1 cellular context compared by ENCODE assay signal in genomic region chr16:56930516-56931252, GRCh38.
TF ChIP-seq lines count a peak whose summit lies in the region.

No MANE protein-coding gene starts in this region.

TF ChIP-seq in HepG2, 621 proteins besides CTCF, POLR2A, EP300 and RAD21 (continues in another document):
- TF ChIP-seq ZBTB37 (CRISPR knock-in tag; IDR thresholded peaks at IDR 0.05), result no peak
- no peak for TF ChIP-seq ZNF24 (IDR thresholded peaks at IDR 0.05)
- no peak for TF ChIP-seq REXO4 (CRISPR knock-in tag; IDR thresholded peaks at IDR 0.05; ENCODE audit: borderline replicate concordance)
- no peak for TF ChIP-seq XBP1 (CRISPR knock-in tag; IDR thresholded peaks at IDR 0.05)
- TF ChIP-seq ZNF605 (CRISPR knock-in tag; IDR thresholded peaks at IDR 0.05), result no peak
- no peak for TF ChIP-seq BHLHE40 (IDR thresholded peaks at IDR 0.05; ENCODE audit: low read length)
- TF ChIP-seq CREB1 (IDR thresholded peaks at IDR 0.05), result no peak
- TF ChIP-seq CREB1 (CRISPR knock-in tag; IDR thresholded peaks at IDR 0.05), result no peak
- TF ChIP-seq NBN (conservative IDR thresholded peaks at IDR 0.05), result no peak
- TF ChIP-seq ERF (CRISPR knock-in tag; IDR thresholded peaks at IDR 0.05), result no peak
- 0 out of 2 replicates have a peak, but pooled peaks have one; percentile 34 for TF ChIP-seq MTERF4 (CRISPR knock-in tag; IDR thresholded peaks at IDR 0.05)
- TF ChIP-seq THYN1 (CRISPR knock-in tag; IDR thresholded peaks at IDR 0.05; ENCODE audit: borderline replicate concordance, low read depth), result no peak
- no peak for TF ChIP-seq RORA (CRISPR knock-in tag; IDR thresholded peaks at IDR 0.05)
- no peak for TF ChIP-seq NAIF1 (CRISPR knock-in tag; IDR thresholded peaks at IDR 0.05; ENCODE audit: borderline replicate concordance)
- TF ChIP-seq NCOA5 (CRISPR knock-in tag; IDR thresholded peaks at IDR 0.05), result no peak
- TF ChIP-seq ZNF546 (CRISPR knock-in tag; conservative IDR thresholded peaks at IDR 0.05), result no peak
- TF ChIP-seq ZNF740 (CRISPR knock-in tag; IDR thresholded peaks at IDR 0.05), result no peak
- no peak for TF ChIP-seq GABPA (IDR thresholded peaks at IDR 0.05; ENCODE audit: low read depth, low read length)
- no peak for TF ChIP-seq GABPA (CRISPR knock-in tag; IDR thresholded peaks at IDR 0.05; ENCODE audit: low read depth)
- TF ChIP-seq ZNF318 (CRISPR knock-in tag; IDR thresholded peaks at IDR 0.05), result 0 out of 2 replicates have a peak, but pooled peaks have one; percentile 20
- no peak for TF ChIP-seq CHCHD3 (CRISPR knock-in tag; IDR thresholded peaks at IDR 0.05)
- TF ChIP-seq GMEB1 (CRISPR knock-in tag; IDR thresholded peaks at IDR 0.05; ENCODE audit: borderline replicate concordance), result no peak
- no peak for TF ChIP-seq ZNF432 (CRISPR knock-in tag; IDR thresholded peaks at IDR 0.05; ENCODE audit: borderline replicate concordance)
- no peak for TF ChIP-seq ZBTB42 (CRISPR knock-in tag; IDR thresholded peaks at IDR 0.05)
- no peak for TF ChIP-seq ZNF354B (CRISPR knock-in tag; IDR thresholded peaks at IDR 0.05)
- TF ChIP-seq ZMYM2 (CRISPR knock-in tag; IDR thresholded peaks at IDR 0.05), result no peak
- peak; percentile 59; the same call in 1 of the 2 replicates for TF ChIP-seq MTA1 (CRISPR knock-in tag; IDR thresholded peaks at IDR 0.05; ENCODE audit: borderline replicate concordance)
- no peak for TF ChIP-seq ZHX2 (IDR thresholded peaks at IDR 0.05; ENCODE audit: low read depth)
- TF ChIP-seq ZHX2 (CRISPR knock-in tag; IDR thresholded peaks at IDR 0.05; ENCODE audit: borderline replicate concordance), result no peak
- no peak for TF ChIP-seq SAFB2 (CRISPR knock-in tag; IDR thresholded peaks at IDR 0.05; ENCODE audit: borderline replicate concordance, low read depth)
- TF ChIP-seq ARID4A (CRISPR knock-in tag; IDR thresholded peaks at IDR 0.05; ENCODE audit: borderline replicate concordance), result no peak
- TF ChIP-seq ZNF768 (CRISPR knock-in tag; IDR thresholded peaks at IDR 0.05), result no peak
- TF ChIP-seq ZNF34 (CRISPR knock-in tag; IDR thresholded peaks at IDR 0.05; ENCODE audit: borderline replicate concordance), result 0 out of 2 replicates have a peak, but pooled peaks have one; percentile 0
- TF ChIP-seq ZFP62 (CRISPR knock-in tag; IDR thresholded peaks at IDR 0.05), result no peak
- no peak for TF ChIP-seq HNF4A (CRISPR knock-in tag; IDR thresholded peaks at IDR 0.05)
- no peak for TF ChIP-seq SNAPC2 (CRISPR knock-in tag; IDR thresholded peaks at IDR 0.05)
- TF ChIP-seq SOX6 (IDR thresholded peaks at IDR 0.05), result no peak
- TF ChIP-seq SOX6 (CRISPR knock-in tag; IDR thresholded peaks at IDR 0.05), result no peak
- no peak for TF ChIP-seq TBX3 (IDR thresholded peaks at IDR 0.05; ENCODE audit: borderline replicate concordance)
- TF ChIP-seq PRPF4 (IDR thresholded peaks at IDR 0.05; ENCODE audit: low read depth, low read length, poor library complexity, severe bottlenecking), result no peak
- no peak; the same call in 1 of the 2 replicates for TF ChIP-seq ZFP82 (CRISPR knock-in tag; IDR thresholded peaks at IDR 0.05; ENCODE audit: borderline replicate concordance)
- TF ChIP-seq ZNF737 (CRISPR knock-in tag; IDR thresholded peaks at IDR 0.05; ENCODE audit: borderline replicate concordance), result no peak
- no peak for TF ChIP-seq PCBP2 (optimal IDR thresholded peaks at IDR 0.05; ENCODE audit: low read depth, low read length, poor library complexity, severe bottlenecking)
